ENCODE assay signal across 26 cellular contexts in the genomic region with DNA sequence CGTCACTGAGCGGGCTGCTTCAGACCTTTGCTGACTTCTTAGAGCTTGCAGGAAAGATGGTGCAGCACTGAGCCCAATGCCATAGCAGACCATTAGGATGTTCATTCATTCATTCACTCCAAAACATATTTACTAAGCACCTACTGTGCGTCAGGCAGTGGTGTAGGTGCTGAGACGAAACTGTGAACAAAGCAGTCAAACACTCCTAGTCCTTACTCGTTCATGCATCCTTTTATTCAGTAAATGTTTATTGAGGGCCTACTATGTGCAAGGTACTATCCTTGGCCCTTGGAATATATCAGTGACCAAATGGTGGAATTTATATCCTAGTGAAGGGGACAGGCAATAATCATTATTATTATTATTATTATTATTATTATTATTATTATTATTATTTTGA.
DNase-seq lines count a peak whose midpoint lies in the region; ATAC-seq, FAIRE-seq and TF ChIP-seq lines count a peak whose summit lies in the region.
"Had no signal": no experiment of that assay in that cellular context is flagged by ENCODE, and none has a peak within 500 bp of the region (broad histone marks: within the 10 kb centered on the region; RNA-seq: fewer than 3 reads in every experiment).

No MANE protein-coding gene starts in this region.

- no peak for ATAC-seq in GM12878

- intact Hi-C loops in GM12878 (cut with micrococcal nuclease; ENCODE audit: unreplicated experiment): no loop called here

- H3K9me3 ChIP-seq in MM.1S (replicated peaks; ENCODE audit: insufficient read depth, low read length): no peaks in the 10 kb centered on the region
- no peaks in the 10 kb centered on the region; the same call in 2 of the 3 replicates for H3K9me3 ChIP-seq in GM12878 (replicated peaks; ENCODE audit: control insufficient read depth, insufficient read depth, low read length)
- H3K9me3 ChIP-seq: BE2C had no signal

- peak overlapping the region; percentile 27; the same call in 1 of the 2 replicates for H3K9ac ChIP-seq in MM.1S (ENCODE audit: low read length)
- no peak overlapping the region for H3K9ac ChIP-seq in GM12878 (ENCODE audit: control insufficient read depth, insufficient read depth, low read length)
- H3K9ac ChIP-seq: BLaER1 had no signal

- no peak for DNase-seq in HTR-8/SVneo (ENCODE audit: insufficient read length, low spot score)
- no peak for DNase-seq in MM.1S
- DNase-seq in GM12878 (ENCODE audit: low read depth, low spot score): no peak
- peak; percentile 13 for DNase-seq in islet precursor cell
- DNase-seq in RKO (ENCODE audit: low spot score): no peak
- DNase-seq in T1000 (lab: John Stamatoyannopoulos, UW): no peak
- no peak for DNase-seq in amygdala (lab: John Stamatoyannopoulos, UW)
- DNase-seq: 8988T; ACHN; BE2C; C1 segment of cervical spinal cord; CD4-positive, alpha-beta memory T cell; CD4-positive, CD25-positive, alpha-beta regulatory T cell; CD8-positive, alpha-beta memory T cell; COR-L47; DMS 273 treated with DMSO at 0.1 percent for 48 hours; DMS153; DMS53; DMS79; DND-41; EL; GDM1 had no signal

- in situ Hi-C loops in GM12878 (cut with MboI): no loop called here

- POLR2A ChIA-PET in GM12878 (lab: Charles Lee): no interaction called here

- H3K4me1 ChIP-seq in MM.1S (ENCODE audit: low read length) (peaks cover 43% of the 10 kb centered on the region), GM12878 (ENCODE audit: control insufficient read depth, insufficient read depth, low read length) (peaks cover 4% of the 10 kb centered on the region)
- H3K4me1 ChIP-seq: BLaER1 had no signal

- H4K20me1 ChIP-seq in MM.1S (ENCODE audit: insufficient read depth, low read length): no peaks in the 10 kb centered on the region
- H4K20me1 ChIP-seq in GM12878 (ENCODE audit: control insufficient read depth, insufficient read depth): no peaks in the 10 kb centered on the region
- H4K20me1 ChIP-seq: BLaER1 had no signal

- H2AFZ ChIP-seq in MM.1S (ENCODE audit: low read length): no peak overlapping the region
- no peak overlapping the region for H2AFZ ChIP-seq in GM12878 (ENCODE audit: control insufficient read depth, low read depth, low read length)

- peaks cover 30% of the 10 kb centered on the region for H3F3A ChIP-seq in MM.1S (ENCODE audit: insufficient read depth, low read length)

- H3K4me3 ChIP-seq in MM.1S (ENCODE audit: low read length): no peak overlapping the region
- no peak overlapping the region for H3K4me3 ChIP-seq in GM12878
- H3K4me3 ChIP-seq: BLaER1 had no signal

- RAD21 ChIA-PET in GM12878 (lab: Charles Lee; ENCODE audit: unreplicated experiment): interaction anchor here (0.6 kb wide), 1 partner anchor 232 kb away, joined by 4 read pairs; no protein-coding TSS in a partner anchor

- H3K27ac ChIP-seq in MM.1S (ENCODE audit: low read length): peak overlapping the region; percentile 78
- H3K27ac ChIP-seq in GM12878 (ENCODE audit: control insufficient read depth, insufficient read depth): no peak overlapping the region
- H3K27ac ChIP-seq: BLaER1 had no signal

- SMC1A ChIA-PET in GM12878 (lab: Charles Lee; ENCODE audit: uncharacterized antibody, unreplicated experiment): interaction anchor here (0.7 to 2.4 kb wide), 4 partner anchors 9 to 68 kb away, joined by 3 to 6 read pairs (median 4); no protein-coding TSS in a partner anchor

- FAIRE-seq in HTR-8/SVneo (lab: Jason Lieb, UNC): peak; percentile 44
- no peak for FAIRE-seq in GM12878 (lab: Jason Lieb, UNC)
- FAIRE-seq: A204.1, GM12891, GM19239 had no signal

- H3K9me2 ChIP-seq in MM.1S (replicated peaks; ENCODE audit: insufficient read depth, low read length): no peaks in the 10 kb centered on the region

- H3K4me2 ChIP-seq in MM.1S (ENCODE audit: low read depth, low read length) (peak overlapping the region; percentile 64), GM12878 (ENCODE audit: control insufficient read depth, insufficient read depth) (no peak overlapping the region)
- H3K4me2 ChIP-seq: BLaER1 had no signal

- H3K27me3 ChIP-seq in MM.1S (replicated peaks; ENCODE audit: insufficient read depth, low read length): no peaks in the 10 kb centered on the region
- H3K27me3 ChIP-seq in GM12878 (replicated peaks in 1 of 2; ENCODE audit: control insufficient read depth in 2 of 2, insufficient read depth in 2 of 2, low read length in 1 of 2): no peaks in the 10 kb centered on the region
- H3K27me3 ChIP-seq: BE2C, BLaER1 had no signal

- no peaks in the 10 kb centered on the region for H3K36me3 ChIP-seq in MM.1S (replicated peaks; ENCODE audit: insufficient read depth, low read length)
- no peaks in the 10 kb centered on the region; a peak in 1 of 4 replicates for H3K36me3 ChIP-seq in GM12878 (ENCODE audit: control insufficient read depth in 2 of 2, insufficient read depth in 2 of 2, low read length in 1 of 2)
- H3K36me3 ChIP-seq: BE2C, BLaER1 had no signal

- CTCF ChIA-PET in GM12878 (lab: Yijun Ruan, JAX): interaction anchor here (0.7 kb wide), 1 partner anchor 65 kb away, joined by 3 read pairs; no protein-coding TSS in a partner anchor

- no peak for TF ChIP-seq CTCF in MM.1S (IDR thresholded peaks at IDR 0.05; ENCODE audit: low read length)
- TF ChIP-seq CTCF in GM12878 (IDR thresholded peaks at IDR 0.05 in 2 of 3, conservative IDR thresholded peaks at IDR 0.05 in 1 of 3; ENCODE audit: control insufficient read depth in 2 of 3, extremely low read depth in 1 of 3, insufficient read depth in 1 of 3, low read depth in 3 of 3, low read length in 3 of 3): no peak

- TF ChIP-seq POLR2A in GM12878 (IDR thresholded peaks at IDR 0.05; ENCODE audit: low read depth, low read length): no peak

- BruUV-seq in GM12878 (replicated peaks; lab: Mats Ljungman, UMichigan): no TSS peak

- no peak for TF ChIP-seq EP300 in GM12878 (IDR thresholded peaks at IDR 0.05; ENCODE audit: borderline replicate concordance in 1 of 2, control insufficient read depth in 1 of 2, low read depth in 2 of 2, low read length in 2 of 2)

- H3K79me2 ChIP-seq in MM.1S (ENCODE audit: low read length): peaks cover 73% of the 10 kb centered on the region
- no peaks in the 10 kb centered on the region for H3K79me2 ChIP-seq in GM12878 (ENCODE audit: control insufficient read depth, insufficient read depth, low read length)

- TF ChIP-seq RAD21 in GM12878 (IDR thresholded peaks at IDR 0.05; ENCODE audit: insufficient read depth, low read depth, low read length): no peak

- 66% methylated on average over 5 of the region's 5 CpGs for WGBS in GM12878 (ENCODE audit: insufficient coverage, insufficient replicate concordance, low lambda C conversion rate, missing lambda C conversion rate)

TF ChIP-seq in GM12878, 131 proteins besides CTCF, POLR2A, EP300 and RAD21:
- TF ChIP-seq, protein P1, sequence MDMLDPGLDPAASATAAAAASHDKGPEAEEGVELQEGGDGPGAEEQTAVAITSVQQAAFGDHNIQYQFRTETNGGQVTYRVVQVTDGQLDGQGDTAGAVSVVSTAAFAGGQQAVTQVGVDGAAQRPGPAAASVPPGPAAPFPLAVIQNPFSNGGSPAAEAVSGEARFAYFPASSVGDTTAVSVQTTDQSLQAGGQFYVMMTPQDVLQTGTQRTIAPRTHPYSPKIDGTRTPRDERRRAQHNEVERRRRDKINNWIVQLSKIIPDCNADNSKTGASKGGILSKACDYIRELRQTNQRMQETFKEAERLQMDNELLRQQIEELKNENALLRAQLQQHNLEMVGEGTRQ (IDR thresholded peaks at IDR 0.05; ENCODE audit: borderline replicate concordance, low read depth, low read length): no peak
- TF ChIP-seq ZNF24 (IDR thresholded peaks at IDR 0.05): peak; percentile 51
- TF ChIP-seq DPF2 (IDR thresholded peaks at IDR 0.05): peak; percentile 86
